20 cellular contexts compared by ENCODE assay signal in the genomic region with DNA sequence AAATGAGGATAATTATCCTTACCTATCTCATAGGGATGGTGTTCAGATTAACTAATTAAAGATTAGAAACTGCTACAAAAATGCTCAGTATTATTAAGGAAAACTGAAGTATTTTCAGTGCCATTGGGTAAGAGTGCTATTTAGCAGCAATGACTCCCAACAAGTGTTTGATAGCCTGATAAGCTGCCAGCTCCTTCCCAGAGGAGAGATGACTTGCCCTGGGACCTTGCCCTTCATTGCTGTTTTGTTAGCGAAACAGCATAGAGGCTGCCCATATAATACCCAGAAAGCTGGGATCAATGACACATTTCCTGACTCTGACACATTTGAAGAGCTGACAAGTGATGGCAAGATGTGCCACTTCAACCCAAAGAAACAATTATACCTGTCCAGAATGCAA.
A peak's percentile ranks its signal among the peaks of the same experiment; 100 is the strongest.
DNase-seq lines count a peak whose midpoint lies in the region; ATAC-seq, FAIRE-seq and TF ChIP-seq lines count a peak whose summit lies in the region.
"Had no signal": no experiment of that assay in that cellular context is flagged by ENCODE, and none has a peak within 500 bp of the region (broad histone marks: within the 10 kb centered on the region; RNA-seq: fewer than 3 reads in every experiment).

No MANE protein-coding gene starts in this region.

- H3K4me3 ChIP-seq in endothelial cell of umbilical vein (replicated peaks in 1 of 3; ENCODE audit: insufficient read depth in 1 of 3, low read depth in 1 of 3, low read length in 3 of 3) (no peak overlapping the region), retinal pigment epithelial cell (ENCODE audit: low read length) (no peak overlapping the region), HAP-1 (no peak overlapping the region)
- H3K4me3 ChIP-seq: SJSA1 had no signal

- intact Hi-C loops in endothelial cell of umbilical vein (cut with micrococcal nuclease): no loop called here
- intact Hi-C loops in left ventricle myocardium superior (cut with micrococcal nuclease): no loop called here

- no peak overlapping the region for H3K9ac ChIP-seq in endothelial cell of umbilical vein (replicated peaks; ENCODE audit: extremely low read depth, insufficient read depth, low read length)

- ATAC-seq in left ventricle myocardium superior: no peak

- in situ Hi-C loops in HAP-1 (cut with MboI; ENCODE audit: low sequenced_read_pairs): no loop called here

- H3K79me2 ChIP-seq in endothelial cell of umbilical vein (ENCODE audit: control insufficient read depth, insufficient read depth, low read length): no peaks in the 10 kb centered on the region

- POLR2A ChIA-PET in endothelial cell of umbilical vein (lab: Charles Lee): no interaction called here

- no peaks in the 10 kb centered on the region for H3K9me3 ChIP-seq in endothelial cell of umbilical vein (replicated peaks; ENCODE audit: control insufficient read depth, insufficient read depth, low read length)
- no peaks in the 10 kb centered on the region for H3K9me3 ChIP-seq in HAP-1
- H3K9me3 ChIP-seq: SJSA1 had no signal

- no peak overlapping the region for H3K27ac ChIP-seq in endothelial cell of umbilical vein (ENCODE audit: insufficient read depth, low read depth, low read length)
- H3K27ac ChIP-seq: SJSA1 had no signal

- DNase-seq in M059J (ENCODE audit: low read depth): peak; percentile 3
- peak; percentile 51 for DNase-seq in NCI-H446 treated with DMSO at 0.1 percent for 48 hours (lab: John Stamatoyannopoulos, UW)
- DNase-seq in endothelial cell of umbilical vein (ENCODE audit: low read depth, low spot score): no peak
- DNase-seq in retinal pigment epithelial cell (ENCODE audit: low read depth): peak; percentile 10
- DNase-seq in left ventricle myocardium superior: no peak
- DNase-seq in HAP-1 (ENCODE audit: low spot score in 2 of 2): no peak
- DNase-seq in GM19240 (ENCODE audit: insufficient read length, low spot score): no peak
- DNase-seq: ACHN, C1 segment of cervical spinal cord, HFFc6, MM.1S, NCI-H1092, NCI-H1694, NCI-H2081 treated with DMSO at 0.1 percent for 48 hours, NCI-H2227 treated with DMSO at 0.1 percent for 48 hours, NCI-H524 had no signal

- no peaks in the 10 kb centered on the region for H3K9me1 ChIP-seq in endothelial cell of umbilical vein (replicated peaks; ENCODE audit: control insufficient read depth, extremely low read depth, insufficient read depth, low read length)

- no TSS peak for BruUV-seq in endothelial cell of umbilical vein (replicated peaks; lab: Mats Ljungman, UMichigan)

- CTCF ChIA-PET in endothelial cell of umbilical vein (lab: Charles Lee): no interaction called here

- H3K27me3 ChIP-seq in endothelial cell of umbilical vein (ENCODE audit: control insufficient read depth in 2 of 2, insufficient read depth in 2 of 2, low read length in 2 of 2) (no peaks in the 10 kb centered on the region), HAP-1 (ENCODE audit: low read depth) (no peaks in the 10 kb centered on the region; the same call in 1 of the 2 replicates)
- H3K27me3 ChIP-seq: SJSA1 had no signal

- TF ChIP-seq CTCF in endothelial cell of umbilical vein (IDR thresholded peaks at IDR 0.05; ENCODE audit: extremely low read depth in 1 of 2, insufficient read depth in 1 of 2, low read depth in 1 of 2, low read length in 2 of 2) (no peak), retinal pigment epithelial cell (conservative IDR thresholded peaks at IDR 0.05; ENCODE audit: low read depth, low read length) (no peak)

- no peaks in the 10 kb centered on the region for H3K36me3 ChIP-seq in endothelial cell of umbilical vein (ENCODE audit: control insufficient read depth in 2 of 2, extremely low read depth in 1 of 2, insufficient read depth in 2 of 2, low read length in 2 of 2)
- no peaks in the 10 kb centered on the region for H3K36me3 ChIP-seq in HAP-1 (replicated peaks)
- H3K36me3 ChIP-seq: SJSA1 had no signal

- no peak for TF ChIP-seq POLR2A in endothelial cell of umbilical vein (IDR thresholded peaks at IDR 0.05; ENCODE audit: low read depth, low read length)

- no peak overlapping the region for H3K4me2 ChIP-seq in endothelial cell of umbilical vein (ENCODE audit: insufficient read depth, low read length)

- no peaks in the 10 kb centered on the region for H4K20me1 ChIP-seq in endothelial cell of umbilical vein (replicated peaks; ENCODE audit: control insufficient read depth, extremely low read depth, insufficient read depth, low read length)

- H2AFZ ChIP-seq in endothelial cell of umbilical vein (ENCODE audit: low read depth, low read length): no peak overlapping the region

- H3K4me1 ChIP-seq in endothelial cell of umbilical vein (ENCODE audit: control insufficient read depth, extremely low read depth, insufficient read depth, low read length) (peaks cover 5% of the 10 kb centered on the region), HAP-1 (no peaks in the 10 kb centered on the region)
- H3K4me1 ChIP-seq: SJSA1 had no signal

- FAIRE-seq in endothelial cell of umbilical vein (lab: Jason Lieb, UNC): no peak
- FAIRE-seq: D721Med, GM12892, GM18507 had no signal

- dilution Hi-C loops in endothelial cell of umbilical vein (cut with MboI; ENCODE audit: extremely low pct_ligation_motif_present, low sequenced_read_pairs): no loop called here

TF ChIP-seq in endothelial cell of umbilical vein, 7 proteins besides CTCF, POLR2A, EP300 and RAD21:
- TF ChIP-seq GATA2 (IDR thresholded peaks at IDR 0.05; ENCODE audit: insufficient read depth, insufficient read length, low read depth, low read length) (peak; percentile 39), POLR2AphosphoS5 (IDR thresholded peaks at IDR 0.05; ENCODE audit: insufficient read depth, low read depth, low read length) (no peak)

Comparison
In these comparisons a context has a peak if more than half of its experiments do, and no peak if none do; other contexts are left out.
1. DNase-seq: peak in M059J (single experiment), NCI-H446 treated with DMSO at 0.1 percent for 48 hours (single experiment) and retinal pigment epithelial cell (single experiment); none in endothelial cell of umbilical vein (single experiment), left ventricle myocardium superior (single experiment), HAP-1 (0 of 2) and GM19240 (single experiment).